10 cellular contexts compared by ENCODE assay signal in the genomic region with DNA sequence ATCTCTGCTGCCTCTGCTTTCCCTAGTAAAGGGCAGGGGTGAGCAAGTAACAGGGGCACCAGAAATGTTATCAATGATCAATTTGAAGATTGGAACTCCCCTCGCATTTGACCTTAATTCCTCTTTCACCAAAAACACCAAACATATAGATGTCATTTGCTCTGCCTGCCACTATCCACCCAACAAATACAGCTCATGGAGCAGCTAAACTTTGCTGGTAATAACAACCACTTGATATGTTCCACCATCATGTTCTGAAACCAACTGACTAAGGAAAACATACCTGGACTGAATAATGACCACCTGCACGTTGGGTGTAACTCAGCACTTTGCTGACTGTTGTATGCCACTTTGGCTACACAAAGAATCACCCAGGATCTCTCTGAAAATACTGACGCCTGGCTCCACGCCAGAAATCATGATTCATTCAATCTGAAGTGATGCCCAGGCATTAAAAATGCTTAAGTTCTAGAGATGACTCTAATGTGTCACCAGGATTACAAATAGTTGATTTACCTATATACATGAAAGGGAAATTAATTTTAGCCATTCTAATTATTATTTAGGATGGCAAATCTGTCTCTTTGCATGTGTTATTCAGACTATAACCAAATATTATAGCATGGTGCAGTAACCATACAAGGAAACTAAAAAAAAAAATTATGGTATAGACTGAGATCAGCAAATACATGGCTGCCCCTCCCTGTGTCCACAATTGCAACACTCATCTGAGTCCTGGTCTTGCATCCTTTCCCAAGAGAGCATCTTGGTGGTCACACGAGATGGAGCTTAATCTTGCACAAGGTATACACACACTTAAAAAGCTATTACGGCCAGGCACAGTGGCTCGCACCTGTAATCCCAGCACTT. TPM values are rescaled to one million over a fixed set of nuclear protein-coding genes. Genes with fewer than 3 reads are reported as not detected.
DNase-seq lines count a peak whose midpoint lies in the region; ATAC-seq, FAIRE-seq and TF ChIP-seq lines count a peak whose summit lies in the region.
"Had no signal": no experiment of that assay in that cellular context is flagged by ENCODE, and none has a peak within 500 bp of the region (broad histone marks: within the 10 kb centered on the region; RNA-seq: fewer than 3 reads in every experiment).

No MANE protein-coding gene starts in this region.

- peak; percentile 28 for FAIRE-seq in HepG2 (lab: Jason Lieb, UNC)

- TF ChIP-seq CTCF in HepG2 (CRISPR knock-in tag; IDR thresholded peaks at IDR 0.05): no peak

- H4K20me1 ChIP-seq in HepG2 (ENCODE audit: insufficient read depth, low read length): no peaks in the 10 kb centered on the region

- H3K79me2 ChIP-seq in HepG2 (ENCODE audit: insufficient read depth, low read length): no peaks in the 10 kb centered on the region

- POLR2A ChIA-PET in HepG2 (lab: Yijun Ruan, JAX): interaction anchor here (0.8 to 1.4 kb wide), 3 partner anchors 12 to 43 kb away, joined by 3 to 9 read pairs (median 4); a partner anchor contains a TSS

- H3K27me3 ChIP-seq in HepG2 (ENCODE audit: control insufficient read depth in 1 of 2, insufficient read depth in 2 of 2, low read length in 2 of 2): no peaks in the 10 kb centered on the region

- no peak overlapping the region for H2AFZ ChIP-seq in HepG2 (ENCODE audit: low read length)

- no peaks in the 10 kb centered on the region for H3K9me3 ChIP-seq in HepG2 (ENCODE audit: low read length)

- intact Hi-C loops in HepG2 (cut with micrococcal nuclease; ENCODE audit: unreplicated experiment): loop anchor here (2.0 kb wide), 1 partner anchor 17 kb away; no protein-coding TSS in a partner anchor

- 0 out of 2 replicates have a peak overlapping the region, but pooled peaks have one; percentile 9 for H3K9ac ChIP-seq in HepG2 (ENCODE audit: insufficient read depth, low read depth, low read length)

- 55% methylated on average over 7 of the region's 7 CpGs for WGBS in HepG2 (ENCODE audit: low lambda C conversion rate)

- CTCF ChIA-PET in HepG2 (lab: Yijun Ruan, JAX; ENCODE audit: low intra/inter-chr PET ratio, low total read pairs): no interaction called here

- TF ChIP-seq RAD21 in HepG2 (CRISPR knock-in tag; IDR thresholded peaks at IDR 0.05): no peak

- peak; percentile 26 for DNase-seq in Caki2 (ENCODE audit: low read depth)
- DNase-seq in HK-2 (ENCODE audit: unreplicated experiment): peak; percentile 6
- DNase-seq in SHP77 (lab: John Stamatoyannopoulos, UW): peak; percentile 21 to 40
- DNase-seq in HepG2 (ENCODE audit: low spot score): peak; percentile 88
- DNase-seq in NCI-H2081 treated with DMSO at 0.1 percent for 48 hours (lab: John Stamatoyannopoulos, UW): no peak
- no peak for DNase-seq in MV-4-11 (lab: John Stamatoyannopoulos, UW)
- no peak for DNase-seq in AG08396 (ENCODE audit: low spot score)
- DNase-seq: retina had no signal

- no TSS peak for BruUV-seq in HepG2 (replicated peaks; lab: Mats Ljungman, UMichigan)

- in situ Hi-C loops in Caki2 (cut with HindIII; ENCODE audit: low pct_unique_long_range_greater_than_20kb, low sequenced_read_pairs): no loop called here
- in situ Hi-C loops in HepG2 (cut with HindIII; ENCODE audit: extremely low pct_ligation_motif_present, low pct_unique_long_range_greater_than_20kb): no loop called here

- H3K4me2 ChIP-seq in HepG2 (ENCODE audit: low read depth, low read length): peak overlapping the region; percentile 7; the same call in 1 of the 2 replicates

- H3K27ac ChIP-seq in HepG2 (ENCODE audit: extremely low read length, insufficient read depth, low read length): peak overlapping the region; percentile 83

- H3K36me3 ChIP-seq in HepG2 (replicated peaks in 1 of 2; ENCODE audit: control insufficient read depth in 1 of 2, insufficient read depth in 2 of 2, low read length in 2 of 2): no peaks in the 10 kb centered on the region

- no peak overlapping the region for H3K4me3 ChIP-seq in HepG2 (replicated peaks in 1 of 3; ENCODE audit: insufficient read depth in 1 of 3, low read depth in 2 of 3, low read length in 3 of 3)

- no peak for TF ChIP-seq POLR2A in HepG2 (IDR thresholded peaks at IDR 0.05; ENCODE audit: insufficient read depth in 1 of 2, low read depth in 2 of 2, low read length in 2 of 2)

- ATAC-seq in HepG2: peak; percentile 12; the same call in 2 of the 3 replicates
- no peak for ATAC-seq in GM21619 (IDR thresholded peaks at IDR 0.05; ENCODE audit: unreplicated experiment)
- ATAC-seq: activated naive CD4-positive, alpha-beta T cell treated with anti-CD3 and anti-CD28 coated beads, Interleukin-2, amount 50 U/mL, for 72 hours had no signal

- peaks cover 89% of the 10 kb centered on the region for H3K4me1 ChIP-seq in HepG2 (ENCODE audit: insufficient read depth, low read length)

- TF ChIP-seq EP300 in HepG2 (IDR thresholded peaks at IDR 0.05; ENCODE audit: low read depth in 2 of 2, low read length in 2 of 2): peak in 1 of 2 experiments; percentile 82; a peak in 2 of 4 replicates
- TF ChIP-seq EP300 in HepG2 (CRISPR knock-in tag; IDR thresholded peaks at IDR 0.05; ENCODE audit: borderline replicate concordance): peak; percentile 70; the same call in 1 of the 2 replicates

TF ChIP-seq in HepG2, 621 proteins besides CTCF, POLR2A, EP300 and RAD21 (continues in another document):
- TF ChIP-seq ZMAT3 (CRISPR knock-in tag; conservative IDR thresholded peaks at IDR 0.05): no peak
- TF ChIP-seq SP5 (CRISPR knock-in tag; IDR thresholded peaks at IDR 0.05; ENCODE audit: borderline replicate concordance, low read depth): peak; percentile 98
- peak; percentile 93 for TF ChIP-seq CEBPG (CRISPR knock-in tag; IDR thresholded peaks at IDR 0.05)
- TF ChIP-seq, protein P1, sequence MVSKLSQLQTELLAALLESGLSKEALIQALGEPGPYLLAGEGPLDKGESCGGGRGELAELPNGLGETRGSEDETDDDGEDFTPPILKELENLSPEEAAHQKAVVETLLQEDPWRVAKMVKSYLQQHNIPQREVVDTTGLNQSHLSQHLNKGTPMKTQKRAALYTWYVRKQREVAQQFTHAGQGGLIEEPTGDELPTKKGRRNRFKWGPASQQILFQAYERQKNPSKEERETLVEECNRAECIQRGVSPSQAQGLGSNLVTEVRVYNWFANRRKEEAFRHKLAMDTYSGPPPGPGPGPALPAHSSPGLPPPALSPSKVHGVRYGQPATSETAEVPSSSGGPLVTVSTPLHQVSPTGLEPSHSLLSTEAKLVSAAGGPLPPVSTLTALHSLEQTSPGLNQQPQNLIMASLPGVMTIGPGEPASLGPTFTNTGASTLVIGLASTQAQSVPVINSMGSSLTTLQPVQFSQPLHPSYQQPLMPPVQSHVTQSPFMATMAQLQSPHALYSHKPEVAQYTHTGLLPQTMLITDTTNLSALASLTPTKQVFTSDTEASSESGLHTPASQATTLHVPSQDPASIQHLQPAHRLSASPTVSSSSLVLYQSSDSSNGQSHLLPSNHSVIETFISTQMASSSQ (IDR thresholded peaks at IDR 0.05; ENCODE audit: low read depth): 0 out of 2 replicates have a peak, but pooled peaks have one; percentile 30
- TF ChIP-seq, protein P1 (CRISPR knock-in tag; IDR thresholded peaks at IDR 0.05; ENCODE audit: borderline replicate concordance): peak; percentile 27; the same call in 1 of the 2 replicates
- TF ChIP-seq FOXO1 (CRISPR knock-in tag; IDR thresholded peaks at IDR 0.05): peak; percentile 34; the same call in 1 of the 2 replicates
- TF ChIP-seq KLF16 (CRISPR knock-in tag; IDR thresholded peaks at IDR 0.05): 0 out of 4 replicates have a peak, but pooled peaks of 1 of the 2 experiments have one; percentile 24

RNA-seq across cellular contexts. Expression of a gene that starts 43.1 kb away (rescaled TPM):
- 0.81 and 8.0 TPM in 2 replicates for total RNA-seq in Caki2 (2014; rRNA removed; shearing (Covaris generic); ENCODE audit: low replicate concordance)
- 18.5 and 19.4 TPM in 2 replicates for total RNA-seq in HepG2 (2016; rRNA removed; fragmentation: Illumina TruSeq; extraction: Trizol)
- 3.7 and 4.6 TPM in 2 replicates for total RNA-seq in HepG2 (2016; cell fraction: cytosol; rRNA removed; fragmentation: Illumina TruSeq; extraction: Trizol; ENCODE audit: low read depth)
- total RNA-seq in HepG2 (2016; cell fraction: insoluble cytoplasmic fraction; rRNA removed; fragmentation: Illumina TruSeq; extraction: Trizol): 19.8 and 20.5 TPM in 2 replicates
- total RNA-seq in HepG2 (2016; cell fraction: membrane; rRNA removed; fragmentation: Illumina TruSeq; extraction: Trizol): 7.6 and 10.4 TPM in 2 replicates
- total RNA-seq in HepG2 (2016; cell fraction: nucleus; rRNA removed; fragmentation: Illumina TruSeq; extraction: Trizol): 28.5 and 32.5 TPM in 2 replicates
- 9.8 and 14.3 TPM in 2 replicates for polyA plus RNA-seq in HepG2 (2011; rRNA removed)
- polyA plus RNA-seq in HepG2 (2011; cell fraction: cytosol; rRNA removed): 4.3 and 4.7 TPM in 2 replicates
- 19.0 and 22.8 TPM in 2 replicates for polyA plus RNA-seq in HepG2 (2011; cell fraction: nucleus; rRNA removed)
- polyA plus RNA-seq in HepG2 (2012): 5.4 and 7.7 TPM in 2 replicates
- polyA plus RNA-seq in HepG2 (2016; cell fraction: cytosol; fragmentation: Illumina TruSeq; extraction: Trizol; ENCODE audit: low read depth): 1.6 and 1.8 TPM in 2 replicates
- 9.2 and 10.2 TPM in 2 replicates for polyA plus RNA-seq in HepG2 (2016; cell fraction: insoluble cytoplasmic fraction; fragmentation: Illumina TruSeq; extraction: Trizol; ENCODE audit: low read depth)
- polyA plus RNA-seq in HepG2 (2016; cell fraction: membrane; fragmentation: Illumina TruSeq; extraction: Trizol; ENCODE audit: low read depth): 3.8 and 4.1 TPM in 2 replicates
- polyA plus RNA-seq in HepG2 (2016; cell fraction: nucleus; fragmentation: Illumina TruSeq; extraction: Trizol; ENCODE audit: insufficient read depth, low read depth): 20.6 and 23.2 TPM in 2 replicates
- polyA minus RNA-seq in HepG2 (2011; rRNA and poly(A)+ RNA removed; ENCODE audit: low replicate concordance): 0.61 and 32.6 TPM in 2 replicates
- polyA minus RNA-seq in HepG2 (2011; cell fraction: cytosol; rRNA and poly(A)+ RNA removed): 14.8 and 15.7 TPM in 2 replicates
- polyA minus RNA-seq in HepG2 (2011; cell fraction: nucleus; rRNA and poly(A)+ RNA removed): 59.2 and 75.3 TPM in 2 replicates

Comparison
In these comparisons a context has a peak if more than half of its experiments do, and no peak if none do; other contexts are left out.
1. DNase-seq: peak in Caki2 (single experiment), HK-2 (single experiment), SHP77 (2 of 2) and HepG2 (single experiment); none in NCI-H2081 treated with DMSO at 0.1 percent for 48 hours (single experiment), MV-4-11 (single experiment) and AG08396 (single experiment).